13 cellular contexts compared by ENCODE assay signal in genomic region chr9:124277420-124277819, GRCh38.
"Had no signal": no experiment of that assay in that cellular context is flagged by ENCODE, and none has a peak within 500 bp of the region (broad histone marks: within the 10 kb centered on the region; RNA-seq: fewer than 3 reads in every experiment).

No MANE protein-coding gene starts in this region.

- H3K4me3 ChIP-seq: body of pancreas, lower lobe of right lung, mucosa of descending colon had no signal

- H3K4me1 Mint-ChIP-seq: activated naive CD4-positive, alpha-beta T cell treated with anti-CD3 and anti-CD28 coated beads, Interleukin-2, amount 50 U/mL, for 24 hours had no signal

- DNase-seq: activated CD4-positive, alpha-beta T cell treated with anti-CD3 and anti-CD28 coated beads, Interleukin-2, amount 50 U/mL, for 4 hours; activated T-cell treated with anti-CD3 and anti-CD28 coated beads, Interleukin-2, amount 50 U/mL, for 1 hour; body of pancreas; effector memory CD8-positive, alpha-beta T cell; hypothalamus; mucosa of descending colon; naive thymus-derived CD8-positive, alpha-beta T cell; stimulated activated CD4-positive, alpha-beta T cell treated with anti-CD3 and anti-CD28 coated beads, Interleukin-2, amount 100 ng/mL, for 24 hours; stimulated activated naive CD8-positive, alpha-beta T cell treated with anti-CD3 and anti-CD28 coated beads, Interleukin-15, Interleukin-2, amounts not matched to agents 100 U/mL and 50 U/mL, for 24 hours had no signal

- H3K36me3 ChIP-seq: lower lobe of right lung had no signal

- H3K36me3 Mint-ChIP-seq: activated naive CD4-positive, alpha-beta T cell treated with anti-CD3 and anti-CD28 coated beads, Interleukin-2, amount 50 U/mL, for 24 hours; naive thymus-derived CD8-positive, alpha-beta T cell had no signal

- H3K4me3 Mint-ChIP-seq: activated naive CD4-positive, alpha-beta T cell treated with anti-CD3 and anti-CD28 coated beads, Interleukin-2, amount 50 U/mL, for 24 hours; central memory CD8-positive, alpha-beta T cell; effector memory CD8-positive, alpha-beta T cell; naive thymus-derived CD8-positive, alpha-beta T cell had no signal

- ATAC-seq: body of pancreas; effector memory CD8-positive, alpha-beta T cell; mucosa of descending colon; naive thymus-derived CD8-positive, alpha-beta T cell; sciatic nerve had no signal

- H3K9me3 ChIP-seq: body of pancreas, lower lobe of right lung, mucosa of descending colon had no signal

- H3K27me3 Mint-ChIP-seq: activated naive CD4-positive, alpha-beta T cell treated with anti-CD3 and anti-CD28 coated beads, Interleukin-2, amount 50 U/mL, for 24 hours; central memory CD8-positive, alpha-beta T cell; effector memory CD8-positive, alpha-beta T cell; naive thymus-derived CD8-positive, alpha-beta T cell had no signal

- H3K27me3 ChIP-seq: body of pancreas had no signal

- H3K27ac Mint-ChIP-seq: activated naive CD4-positive, alpha-beta T cell treated with anti-CD3 and anti-CD28 coated beads, Interleukin-2, amount 50 U/mL, for 24 hours had no signal

- H3K27ac ChIP-seq: body of pancreas had no signal

- H3K9me3 Mint-ChIP-seq: activated naive CD4-positive, alpha-beta T cell treated with anti-CD3 and anti-CD28 coated beads, Interleukin-2, amount 50 U/mL, for 24 hours; central memory CD8-positive, alpha-beta T cell; effector memory CD8-positive, alpha-beta T cell; naive thymus-derived CD8-positive, alpha-beta T cell had no signal
